ENCODE assay signal across 4 cellular contexts in genomic region chr10:116237260-116237659, GRCh38.
TF ChIP-seq lines count a peak whose summit lies in the region.

No MANE protein-coding gene starts in this region.

TF ChIP-seq in liver, 16 proteins besides CTCF, POLR2A, EP300 and RAD21 (continues in another document):
- TF ChIP-seq TAF1 (conservative IDR thresholded peaks at IDR 0.05), result no peak
- peak; percentile 11 for TF ChIP-seq MAX (IDR thresholded peaks at IDR 0.05)
- no peak for TF ChIP-seq FOXA1 (IDR thresholded peaks at IDR 0.05)
- no peak for TF ChIP-seq NR2F2 (IDR thresholded peaks at IDR 0.05)
- peak in 1 of 2 donors; percentile 46 for TF ChIP-seq RXRA (IDR thresholded peaks at IDR 0.05)
- TF ChIP-seq REST (IDR thresholded peaks at IDR 0.05), result no peak
- peak; percentile 23 for TF ChIP-seq YY1 (IDR thresholded peaks at IDR 0.05)
- no peak for TF ChIP-seq GABPA (IDR thresholded peaks at IDR 0.05 in 1 of 2, conservative IDR thresholded peaks at IDR 0.05 in 1 of 2)
- TF ChIP-seq HNF4A (conservative IDR thresholded peaks at IDR 0.05), result peak; percentile 34 to 50
- TF ChIP-seq ATF3 (IDR thresholded peaks at IDR 0.05), result no peak
- TF ChIP-seq EGR1 (IDR thresholded peaks at IDR 0.05; ENCODE audit: low read depth in 2 of 2), result no peak
- TF ChIP-seq JUND (IDR thresholded peaks at IDR 0.05), result no peak

TF ChIP-seq in HepG2, 621 proteins besides CTCF, POLR2A, EP300 and RAD21 (continues in another document):
- TF ChIP-seq ZSCAN5A (CRISPR knock-in tag; IDR thresholded peaks at IDR 0.05; ENCODE audit: borderline replicate concordance), result no peak
- no peak for TF ChIP-seq THAP7 (CRISPR knock-in tag; IDR thresholded peaks at IDR 0.05)
- no peak for TF ChIP-seq AHDC1 (CRISPR knock-in tag; IDR thresholded peaks at IDR 0.05; ENCODE audit: borderline replicate concordance)

TF ChIP-seq in K562, 482 proteins besides CTCF, POLR2A, EP300 and RAD21:
- TF ChIP-seq ZFP36 (IDR thresholded peaks at IDR 0.05; ENCODE audit: low read depth, low read length, partially characterized antibody) (peak; percentile 6), ZNF518B (CRISPR knock-in tag; IDR thresholded peaks at IDR 0.05) (no peak)

TF ChIP-seq in neural cell, 6 proteins besides CTCF, POLR2A, EP300 and RAD21:
- TF ChIP-seq MXI1 (conservative IDR thresholded peaks at IDR 0.05; ENCODE audit: poor library complexity, severe bottlenecking), result no peak
- no peak for TF ChIP-seq POLR2AphosphoS5 (IDR thresholded peaks at IDR 0.05)
- TF ChIP-seq SMC3 (conservative IDR thresholded peaks at IDR 0.05; ENCODE audit: poor library complexity), result no peak
- no peak for TF ChIP-seq REST (IDR thresholded peaks at IDR 0.05; ENCODE audit: borderline replicate concordance)
- TF ChIP-seq TAF1 (IDR thresholded peaks at IDR 0.05; ENCODE audit: low read depth), result no peak
- TF ChIP-seq EZH2 (IDR thresholded peaks at IDR 0.05; ENCODE audit: borderline replicate concordance, insufficient read depth, low read length, poor library complexity, severe bottlenecking), result no peak
